1 cellular context compared by ENCODE assay signal in the genomic region with DNA sequence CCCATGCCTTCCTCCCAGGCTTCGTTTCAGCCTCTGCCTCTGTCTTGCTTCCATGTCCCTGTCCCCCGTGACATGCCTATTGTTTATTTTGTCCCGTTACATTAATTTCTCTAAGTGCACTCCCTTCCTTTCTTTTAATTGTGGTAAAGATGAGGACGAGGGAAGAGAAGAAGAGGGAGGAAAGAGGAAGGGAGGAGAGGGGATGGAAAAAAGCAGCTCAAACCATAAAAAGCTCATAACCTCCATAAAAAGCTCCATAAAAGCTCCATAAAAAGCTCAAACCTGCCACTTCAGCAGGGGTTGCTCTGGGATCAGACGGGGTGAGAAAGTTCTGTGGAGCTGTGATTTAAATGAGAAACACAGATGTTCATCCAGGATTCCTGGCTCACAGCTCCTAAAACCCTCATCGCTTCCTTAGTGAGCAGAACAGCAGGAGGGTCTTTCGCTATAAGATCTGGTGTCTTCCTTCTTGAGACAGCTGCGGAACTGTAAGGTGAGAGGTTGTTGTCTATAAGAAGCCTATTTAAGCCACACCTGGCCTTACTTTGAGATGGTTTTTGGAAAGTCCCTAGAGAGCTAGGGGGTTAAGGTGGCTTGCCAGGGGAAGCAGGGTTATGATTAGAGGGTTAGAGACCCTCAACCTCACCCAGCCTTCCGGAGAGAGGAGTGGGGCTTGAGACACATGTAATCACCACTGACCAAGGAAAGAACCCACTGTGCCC.
TF ChIP-seq lines count a peak whose summit lies in the region.

No MANE protein-coding gene starts in this region.

TF ChIP-seq in GM23338, 12 proteins besides CTCF, POLR2A, EP300 and RAD21:
- TF ChIP-seq, protein P1, sequence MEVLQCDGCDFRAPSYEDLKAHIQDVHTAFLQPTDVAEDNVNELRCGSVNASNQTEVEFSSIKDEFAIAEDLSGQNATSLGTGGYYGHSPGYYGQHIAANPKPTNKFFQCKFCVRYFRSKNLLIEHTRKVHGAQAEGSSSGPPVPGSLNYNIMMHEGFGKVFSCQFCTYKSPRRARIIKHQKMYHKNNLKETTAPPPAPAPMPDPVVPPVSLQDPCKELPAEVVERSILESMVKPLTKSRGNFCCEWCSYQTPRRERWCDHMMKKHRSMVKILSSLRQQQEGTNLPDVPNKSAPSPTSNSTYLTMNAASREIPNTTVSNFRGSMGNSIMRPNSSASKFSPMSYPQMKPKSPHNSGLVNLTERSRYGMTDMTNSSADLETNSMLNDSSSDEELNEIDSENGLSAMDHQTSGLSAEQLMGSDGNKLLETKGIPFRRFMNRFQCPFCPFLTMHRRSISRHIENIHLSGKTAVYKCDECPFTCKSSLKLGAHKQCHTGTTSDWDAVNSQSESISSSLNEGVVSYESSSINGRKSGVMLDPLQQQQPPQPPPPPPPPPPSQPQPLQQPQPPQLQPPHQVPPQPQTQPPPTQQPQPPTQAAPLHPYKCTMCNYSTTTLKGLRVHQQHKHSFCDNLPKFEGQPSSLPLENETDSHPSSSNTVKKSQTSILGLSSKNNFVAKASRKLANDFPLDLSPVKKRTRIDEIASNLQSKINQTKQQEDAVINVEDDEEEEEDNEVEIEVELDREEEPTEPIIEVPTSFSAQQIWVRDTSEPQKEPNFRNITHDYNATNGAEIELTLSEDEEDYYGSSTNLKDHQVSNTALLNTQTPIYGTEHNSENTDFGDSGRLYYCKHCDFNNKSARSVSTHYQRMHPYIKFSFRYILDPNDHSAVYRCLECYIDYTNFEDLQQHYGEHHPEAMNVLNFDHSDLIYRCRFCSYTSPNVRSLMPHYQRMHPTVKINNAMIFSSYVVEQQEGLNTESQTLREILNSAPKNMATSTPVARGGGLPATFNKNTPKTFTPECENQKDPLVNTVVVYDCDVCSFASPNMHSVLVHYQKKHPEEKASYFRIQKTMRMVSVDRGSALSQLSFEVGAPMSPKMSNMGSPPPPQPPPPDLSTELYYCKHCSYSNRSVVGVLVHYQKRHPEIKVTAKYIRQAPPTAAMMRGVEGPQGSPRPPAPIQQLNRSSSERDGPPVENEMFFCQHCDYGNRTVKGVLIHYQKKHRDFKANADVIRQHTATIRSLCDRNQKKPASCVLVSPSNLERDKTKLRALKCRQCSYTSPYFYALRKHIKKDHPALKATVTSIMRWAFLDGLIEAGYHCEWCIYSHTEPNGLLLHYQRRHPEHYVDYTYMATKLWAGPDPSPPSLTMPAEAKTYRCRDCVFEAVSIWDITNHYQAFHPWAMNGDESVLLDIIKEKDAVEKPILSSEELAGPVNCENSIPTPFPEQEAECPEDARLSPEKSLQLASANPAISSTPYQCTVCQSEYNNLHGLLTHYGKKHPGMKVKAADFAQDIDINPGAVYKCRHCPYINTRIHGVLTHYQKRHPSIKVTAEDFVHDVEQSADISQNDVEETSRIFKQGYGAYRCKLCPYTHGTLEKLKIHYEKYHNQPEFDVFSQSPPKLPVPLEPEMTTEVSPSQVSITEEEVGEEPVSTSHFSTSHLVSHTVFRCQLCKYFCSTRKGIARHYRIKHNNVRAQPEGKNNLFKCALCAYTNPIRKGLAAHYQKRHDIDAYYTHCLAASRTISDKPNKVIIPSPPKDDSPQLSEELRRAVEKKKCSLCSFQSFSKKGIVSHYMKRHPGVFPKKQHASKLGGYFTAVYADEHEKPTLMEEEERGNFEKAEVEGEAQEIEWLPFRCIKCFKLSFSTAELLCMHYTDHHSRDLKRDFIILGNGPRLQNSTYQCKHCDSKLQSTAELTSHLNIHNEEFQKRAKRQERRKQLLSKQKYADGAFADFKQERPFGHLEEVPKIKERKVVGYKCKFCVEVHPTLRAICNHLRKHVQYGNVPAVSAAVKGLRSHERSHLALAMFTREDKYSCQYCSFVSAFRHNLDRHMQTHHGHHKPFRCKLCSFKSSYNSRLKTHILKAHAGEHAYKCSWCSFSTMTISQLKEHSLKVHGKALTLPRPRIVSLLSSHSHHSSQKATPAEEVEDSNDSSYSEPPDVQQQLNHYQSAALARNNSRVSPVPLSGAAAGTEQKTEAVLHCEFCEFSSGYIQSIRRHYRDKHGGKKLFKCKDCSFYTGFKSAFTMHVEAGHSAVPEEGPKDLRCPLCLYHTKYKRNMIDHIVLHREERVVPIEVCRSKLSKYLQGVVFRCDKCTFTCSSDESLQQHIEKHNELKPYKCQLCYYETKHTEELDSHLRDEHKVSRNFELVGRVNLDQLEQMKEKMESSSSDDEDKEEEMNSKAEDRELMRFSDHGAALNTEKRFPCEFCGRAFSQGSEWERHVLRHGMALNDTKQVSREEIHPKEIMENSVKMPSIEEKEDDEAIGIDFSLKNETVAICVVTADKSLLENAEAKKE (CRISPR knock-in tag; IDR thresholded peaks at IDR 0.05), result no peak
- no peak for TF ChIP-seq CREB1 (CRISPR knock-in tag; IDR thresholded peaks at IDR 0.05; ENCODE audit: low read depth)
- TF ChIP-seq EZH2phosphoT487 (IDR thresholded peaks at IDR 0.05; ENCODE audit: unreplicated experiment), result no peak
- TF ChIP-seq POLR2AphosphoS5 (IDR thresholded peaks at IDR 0.05; ENCODE audit: low read depth), result no peak
- TF ChIP-seq EZH2 (IDR thresholded peaks at IDR 0.05; ENCODE audit: low read depth, unreplicated experiment), result no peak
- no peak for TF ChIP-seq JUNB (IDR thresholded peaks at IDR 0.05; ENCODE audit: unreplicated experiment)
- TF ChIP-seq STAT1 (IDR thresholded peaks at IDR 0.05; ENCODE audit: unreplicated experiment), result no peak
- TF ChIP-seq, protein P2, sequence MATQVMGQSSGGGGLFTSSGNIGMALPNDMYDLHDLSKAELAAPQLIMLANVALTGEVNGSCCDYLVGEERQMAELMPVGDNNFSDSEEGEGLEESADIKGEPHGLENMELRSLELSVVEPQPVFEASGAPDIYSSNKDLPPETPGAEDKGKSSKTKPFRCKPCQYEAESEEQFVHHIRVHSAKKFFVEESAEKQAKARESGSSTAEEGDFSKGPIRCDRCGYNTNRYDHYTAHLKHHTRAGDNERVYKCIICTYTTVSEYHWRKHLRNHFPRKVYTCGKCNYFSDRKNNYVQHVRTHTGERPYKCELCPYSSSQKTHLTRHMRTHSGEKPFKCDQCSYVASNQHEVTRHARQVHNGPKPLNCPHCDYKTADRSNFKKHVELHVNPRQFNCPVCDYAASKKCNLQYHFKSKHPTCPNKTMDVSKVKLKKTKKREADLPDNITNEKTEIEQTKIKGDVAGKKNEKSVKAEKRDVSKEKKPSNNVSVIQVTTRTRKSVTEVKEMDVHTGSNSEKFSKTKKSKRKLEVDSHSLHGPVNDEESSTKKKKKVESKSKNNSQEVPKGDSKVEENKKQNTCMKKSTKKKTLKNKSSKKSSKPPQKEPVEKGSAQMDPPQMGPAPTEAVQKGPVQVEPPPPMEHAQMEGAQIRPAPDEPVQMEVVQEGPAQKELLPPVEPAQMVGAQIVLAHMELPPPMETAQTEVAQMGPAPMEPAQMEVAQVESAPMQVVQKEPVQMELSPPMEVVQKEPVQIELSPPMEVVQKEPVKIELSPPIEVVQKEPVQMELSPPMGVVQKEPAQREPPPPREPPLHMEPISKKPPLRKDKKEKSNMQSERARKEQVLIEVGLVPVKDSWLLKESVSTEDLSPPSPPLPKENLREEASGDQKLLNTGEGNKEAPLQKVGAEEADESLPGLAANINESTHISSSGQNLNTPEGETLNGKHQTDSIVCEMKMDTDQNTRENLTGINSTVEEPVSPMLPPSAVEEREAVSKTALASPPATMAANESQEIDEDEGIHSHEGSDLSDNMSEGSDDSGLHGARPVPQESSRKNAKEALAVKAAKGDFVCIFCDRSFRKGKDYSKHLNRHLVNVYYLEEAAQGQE (IDR thresholded peaks at IDR 0.05; ENCODE audit: unreplicated experiment), result no peak
